ENCODE assay signal across 11 cellular contexts in genomic region chr3:65946438-65946837, GRCh38.
A peak's percentile ranks its signal among the peaks of the same experiment; 100 is the strongest.
DNase-seq lines count a peak whose midpoint lies in the region; ATAC-seq and TF ChIP-seq lines count a peak whose summit lies in the region.
"Had no signal": no experiment of that assay in that cellular context is flagged by ENCODE, and none has a peak within 500 bp of the region (broad histone marks: within the 10 kb centered on the region; RNA-seq: fewer than 3 reads in every experiment).

No MANE protein-coding gene starts in this region.

- no peaks in the 10 kb centered on the region for H3K9me3 ChIP-seq in left lung
- H3K9me3 ChIP-seq in thoracic aorta: no peaks in the 10 kb centered on the region
- H3K9me3 ChIP-seq: Peyer's patch had no signal

- H3K9me3 Mint-ChIP-seq in activated CD8-positive, alpha-beta T cell treated with anti-CD3 and anti-CD28 coated beads, Interleukin-2, amount 10 ng/mL, durations not matched to agents 7 days and 5 days (ENCODE audit: insufficient read depth): no peaks in the 10 kb centered on the region
- no peaks in the 10 kb centered on the region for H3K9me3 Mint-ChIP-seq in CD14-positive monocyte

- DNase-seq in NCI-H510A (lab: John Stamatoyannopoulos, UW): peak; percentile 38
- peak; percentile 62 to 66 for DNase-seq in dermis microvascular lymphatic vessel endothelial cell (ENCODE audit: low read depth in 2 of 2)
- no peak for DNase-seq in left lung
- DNase-seq in thoracic aorta (ENCODE audit: low spot score): no peak
- no peak for DNase-seq in stimulated activated CD4-positive, alpha-beta T cell treated with anti-CD3 and anti-CD28 coated beads, Interleukin-1b, Interleukin-23, amount 100 ng/mL, for 48 hours
- no peak for DNase-seq in activated CD8-positive, alpha-beta T cell treated with anti-CD3 and anti-CD28 coated beads, Interleukin-2, amount 10 ng/mL, durations not matched to agents 7 days and 5 days
- DNase-seq in CD14-positive monocyte (ENCODE audit: low spot score): no peak
- DNase-seq: activated CD8-positive, alpha-beta memory T cell treated with anti-CD3 and anti-CD28 coated beads, Interleukin-2, amount 50 U/mL, for 4 hours; left colon; Peyer's patch had no signal

- no peaks in the 10 kb centered on the region for H3K36me3 Mint-ChIP-seq in activated CD8-positive, alpha-beta T cell treated with anti-CD3 and anti-CD28 coated beads, Interleukin-2, amount 10 ng/mL, durations not matched to agents 7 days and 5 days (ENCODE audit: low read depth)
- H3K36me3 Mint-ChIP-seq in CD14-positive monocyte: no peaks in the 10 kb centered on the region

- H3K27me3 ChIP-seq in left lung (no peaks in the 10 kb centered on the region), thoracic aorta (replicated peaks; ENCODE audit: insufficient read depth) (no peaks in the 10 kb centered on the region)
- H3K27me3 ChIP-seq: Peyer's patch had no signal

- no peaks in the 10 kb centered on the region for H3K36me3 ChIP-seq in left lung
- no peaks in the 10 kb centered on the region for H3K36me3 ChIP-seq in thoracic aorta
- H3K36me3 ChIP-seq: Peyer's patch had no signal

- H3K27ac Mint-ChIP-seq in activated CD8-positive, alpha-beta T cell treated with anti-CD3 and anti-CD28 coated beads, Interleukin-2, amount 10 ng/mL, durations not matched to agents 7 days and 5 days: no peak overlapping the region
- no peak overlapping the region for H3K27ac Mint-ChIP-seq in CD14-positive monocyte

- CTCF ChIA-PET in activated CD8-positive, alpha-beta T cell treated with anti-CD3 and anti-CD28 coated beads, Interleukin-2, amount 10 ng/mL, durations not matched to agents 7 days and 5 days (lab: Charles Lee): no interaction called here

- ATAC-seq in left lung: peak; percentile 52
- no peak for ATAC-seq in thoracic aorta (ENCODE audit: insufficient number of reproducible peaks, low FRiP score, low read depth)
- no peak for ATAC-seq in GM18867 (IDR thresholded peaks at IDR 0.05; ENCODE audit: unreplicated experiment)
- no peak for ATAC-seq in activated CD8-positive, alpha-beta T cell treated with anti-CD3 and anti-CD28 coated beads, Interleukin-2, amount 10 ng/mL, durations not matched to agents 7 days and 5 days
- ATAC-seq: left colon had no signal

- POLR2A ChIA-PET in activated CD8-positive, alpha-beta T cell treated with anti-CD3 and anti-CD28 coated beads, Interleukin-2, amount 10 ng/mL, durations not matched to agents 7 days and 5 days (lab: Charles Lee): no interaction called here

- H3K27ac ChIP-seq in left lung (peak overlapping the region; percentile 51 to 63), thoracic aorta (peak overlapping the region; percentile 71 to 73)
- H3K27ac ChIP-seq: Peyer's patch had no signal

- TF ChIP-seq CTCF in left lung (IDR thresholded peaks at IDR 0.05) (no peak), thoracic aorta (IDR thresholded peaks at IDR 0.05) (no peak), CD14-positive monocyte (IDR thresholded peaks at IDR 0.05) (no peak)

- intact Hi-C loops in left lung (cut with DNase I) (no loop called here), CD14-positive monocyte (cut with micrococcal nuclease) (no loop called here)

- no peak overlapping the region for H3K4me3 Mint-ChIP-seq in activated CD8-positive, alpha-beta T cell treated with anti-CD3 and anti-CD28 coated beads, Interleukin-2, amount 10 ng/mL, durations not matched to agents 7 days and 5 days
- H3K4me3 Mint-ChIP-seq in CD14-positive monocyte: no peak overlapping the region

- H3K4me3 ChIP-seq in left lung (no peak overlapping the region), thoracic aorta (peak overlapping the region; percentile 16)
- H3K4me3 ChIP-seq: Peyer's patch had no signal

- H3K27me3 Mint-ChIP-seq in activated CD8-positive, alpha-beta T cell treated with anti-CD3 and anti-CD28 coated beads, Interleukin-2, amount 10 ng/mL, durations not matched to agents 7 days and 5 days (ENCODE audit: low read depth): no peaks in the 10 kb centered on the region
- peaks cover 0 to 3% (median 3%) of the 10 kb centered on the region in 3 donors for H3K27me3 Mint-ChIP-seq in CD14-positive monocyte (ENCODE audit: low read depth in 3 of 3)

- H3K4me1 ChIP-seq in left lung (peaks cover 8 to 11% of the 10 kb centered on the region in 2 donors), thoracic aorta (ENCODE audit: control insufficient read depth in 1 of 2, low read depth in 2 of 2) (peaks cover 30 to 61% of the 10 kb centered on the region in 2 donors)
- H3K4me1 ChIP-seq: Peyer's patch had no signal

- H3K4me1 Mint-ChIP-seq in activated CD8-positive, alpha-beta T cell treated with anti-CD3 and anti-CD28 coated beads, Interleukin-2, amount 10 ng/mL, durations not matched to agents 7 days and 5 days (ENCODE audit: low read depth): no peaks in the 10 kb centered on the region
- no peaks in the 10 kb centered on the region for H3K4me1 Mint-ChIP-seq in CD14-positive monocyte

Comparison
In these comparisons a context has a peak if more than half of its experiments do, and no peak if none do; other contexts are left out.
1. DNase-seq: peak in NCI-H510A (single experiment) and dermis microvascular lymphatic vessel endothelial cell (2 of 2); none in left lung (0 of 2), thoracic aorta (single experiment), stimulated activated CD4-positive, alpha-beta T cell treated with anti-CD3 and anti-CD28 coated beads, Interleukin-1b, Interleukin-23, amount 100 ng/mL, for 48 hours (single experiment), activated CD8-positive, alpha-beta T cell treated with anti-CD3 and anti-CD28 coated beads, Interleukin-2, amount 10 ng/mL, durations not matched to agents 7 days and 5 days (single experiment) and CD14-positive monocyte (single experiment).